In the genomic region with DNA sequence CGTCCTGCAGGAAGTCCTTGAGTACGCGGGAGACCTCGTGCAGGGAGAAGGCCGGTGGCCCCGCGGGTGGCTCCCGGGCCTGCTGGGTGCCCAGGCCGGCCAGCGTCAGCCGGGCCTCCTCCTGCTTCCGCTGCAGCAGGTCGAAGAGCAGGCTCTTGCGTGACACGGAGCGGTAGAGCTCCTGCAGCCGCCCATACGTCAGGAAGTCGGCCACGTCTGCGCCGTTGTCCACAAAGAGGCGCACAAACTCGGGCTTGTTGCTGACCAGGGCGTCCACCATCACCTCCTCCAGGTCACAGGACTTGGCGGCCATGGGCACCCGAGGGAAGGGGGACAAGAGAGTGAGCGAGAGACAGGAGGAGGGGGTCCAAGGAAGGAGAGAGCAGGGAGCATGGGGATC, we compare ENCODE assay signal across 21 cellular contexts. TPM values are rescaled to one million over a fixed set of nuclear protein-coding genes. Genes with fewer than 3 reads are reported as not detected.
"Had no signal": no experiment of that assay in that cellular context is flagged by ENCODE, and none has a peak within 500 bp of the region (broad histone marks: within the 10 kb centered on the region; RNA-seq: fewer than 3 reads in every experiment).

No MANE protein-coding gene starts in this region.

- DNase-seq: IMR-90, KG1, MG63, NCI-H1092, NCI-H1105 treated with DMSO at 0.1 percent for 48 hours, NCI-H1417 treated with DMSO at 0.1 percent for 48 hours, NCI-H1694, NCI-H187 treated with DMSO at 0.1 percent for 48 hours, NCI-H2029 treated with DMSO at 0.1 percent for 48 hours, NCI-H2171 treated with DMSO at 0.1 percent for 48 hours, NCI-H2227 treated with DMSO at 0.1 percent for 48 hours, NCI-H524, NCI-H526 treated with DMSO at 0.1 percent for 48 hours, NCI-H774, RPMI8226, SHP77 treated with DMSO at 0.1 percent for 48 hours, SJCRH30 had no signal

- H3K27ac ChIP-seq: SJCRH30 had no signal

- ATAC-seq: HepG2, SK-N-SH treated with all-trans-retinoic acid at 6 μM for 48 hours had no signal

- H3K27me3 ChIP-seq: MG63 had no signal

- H3K4me1 ChIP-seq: SJCRH30 had no signal

- H3K9me3 ChIP-seq: MG63, SJCRH30 had no signal

- H3K4me3 ChIP-seq: MG63, SJCRH30 had no signal

RNA-seq across cellular contexts. Expression of a gene that starts 29.1 kb away (rescaled TPM):
- total RNA-seq: HepG2, IMR-90, NCI-H460, SJCRH30 had no signal
- polyA plus RNA-seq: IMR-90 had no signal

RNA-seq across cellular contexts. Expression of a gene that starts 29.6 kb away (rescaled TPM):
- total RNA-seq: HT1080, IMR-90, NCI-H460, SJCRH30 had no signal

RNA-seq across cellular contexts. Expression of a gene that starts 38.1 kb away (rescaled TPM):
- total RNA-seq: HepG2 had no signal
- polyA plus RNA-seq: HepG2 had no signal
